10 cellular contexts compared by ENCODE assay signal in genomic region chr10:44977287-44978212, GRCh38. TPM values are rescaled to one million over a fixed set of nuclear protein-coding genes. Genes with fewer than 3 reads are reported as not detected.
A peak's percentile ranks its signal among the peaks of the same experiment; 100 is the strongest.
DNase-seq lines count a peak whose midpoint lies in the region; ATAC-seq and TF ChIP-seq lines count a peak whose summit lies in the region.
"Had no signal": no experiment of that assay in that cellular context is flagged by ENCODE, and none has a peak within 500 bp of the region (broad histone marks: within the 10 kb centered on the region; RNA-seq: fewer than 3 reads in every experiment).

No MANE protein-coding gene starts in this region.

- H4K91ac ChIP-seq in trophoblast cell (ENCODE audit: low read depth, low read length), result peak overlapping the region; percentile 77

- peak overlapping the region; percentile 68 for H4K12ac ChIP-seq in trophoblast cell (ENCODE audit: low read depth, low read length)

- H3K18ac ChIP-seq in trophoblast cell (ENCODE audit: low read length), result peak overlapping the region; percentile 86

- H2BK5ac ChIP-seq in trophoblast cell (ENCODE audit: low read depth, low read length, poor library complexity), result peak overlapping the region; percentile 63

- 6 to 19% (median 15%) methylated on average over 10 to 25 of the region's 25 CpGs for WGBS in heart left ventricle, 4 donors
- no CpG with 5 or more reads among the region's 25 CpGs for WGBS in trophoblast cell (ENCODE audit: extremely low coverage, insufficient coverage, insufficient read length)

- peak overlapping the region; percentile 79 for H3K4me3 ChIP-seq in AG10803 (ENCODE audit: low read length)
- H3K4me3 ChIP-seq in WI38 (ENCODE audit: low read depth, low read length), result peak overlapping the region; percentile 68
- H3K4me3 ChIP-seq in heart left ventricle, result peak overlapping the region; percentile 35 to 92 (median 68)
- H3K4me3 ChIP-seq in trophoblast cell (ENCODE audit: low read depth, low read length), result peak overlapping the region; percentile 25

- peak overlapping the region; percentile 52 for H4K8ac ChIP-seq in trophoblast cell (ENCODE audit: low read depth, low read length)

- H3K23ac ChIP-seq in trophoblast cell (ENCODE audit: low read length), result no peak overlapping the region

- intact Hi-C loops in heart left ventricle (cut with DNase I), result loop anchor here in 6 of 10 donors (1.0 to 10.0 kb wide), 6 partner anchors 18 to 1303 kb away; partner anchors contain the start of genes RASSF4 (in 1 of the 6) and ZNF22 (in 1 of the 6)
- intact Hi-C loops in activated T-helper 2 cell treated with anti-CD3 and anti-CD28 coated beads, Interferon-gamma antibody, Interleukin-2, Interleukin-4, amounts not matched to agents 10 μg/mL and 5 μg/mL and 100 μg/mL, durations not matched to agents 14 hours and 24 hours and 36 hours (cut with micrococcal nuclease), result no loop called here

- H3K79me2 ChIP-seq in trophoblast cell (ENCODE audit: control insufficient read depth, insufficient read depth, low read length, poor library complexity), result peaks cover 10% of the 10 kb centered on the region

- no peak for TF ChIP-seq POLR2A in heart left ventricle (IDR thresholded peaks at IDR 0.05)

- H3K4me2 ChIP-seq in trophoblast cell (ENCODE audit: low read length), result peak overlapping the region; percentile 71

- no peaks in the 10 kb centered on the region for H3K27me3 ChIP-seq in heart left ventricle
- H3K27me3 ChIP-seq in trophoblast cell (ENCODE audit: insufficient read depth, low read length), result no peaks in the 10 kb centered on the region

- H3K9me3 Mint-ChIP-seq in activated T-helper 2 cell treated with anti-CD3 and anti-CD28 coated beads, Interferon-gamma antibody, Interleukin-2, Interleukin-4, amounts not matched to agents 10 μg/mL and 5 μg/mL and 100 μg/mL, durations not matched to agents 14 hours and 24 hours and 36 hours, result no peaks in the 10 kb centered on the region

- H3K36me3 ChIP-seq in heart left ventricle (peaks cover 0 to 50% (median 21%) of the 10 kb centered on the region in 9 donors), trophoblast cell (ENCODE audit: control insufficient read depth in 1 of 2, insufficient read depth in 2 of 2, low read length in 2 of 2) (peaks cover 3 to 5% of the 10 kb centered on the region in 2 experiments)

- peak overlapping the region; percentile 8 for H2AFZ ChIP-seq in trophoblast cell (ENCODE audit: insufficient read depth, low read length, poor library complexity)

- peak in 3 of 4 donors; percentile 3 to 11 (median 6) for ATAC-seq in heart left ventricle
- ATAC-seq in stimulated activated naive CD8-positive, alpha-beta T cell treated with anti-CD3 and anti-CD28 coated beads, Interleukin-15, Interleukin-2, amounts not matched to agents 100 U/mL and 50 U/mL, for 24 hours, result no peak
- ATAC-seq in GM19467 (IDR thresholded peaks at IDR 0.05; ENCODE audit: unreplicated experiment), result no peak

- H3K9me3 ChIP-seq in heart left ventricle (no peaks in the 10 kb centered on the region), trophoblast cell (ENCODE audit: insufficient read depth, low read depth, low read length) (no peaks in the 10 kb centered on the region)

- H3K27ac Mint-ChIP-seq in activated T-helper 2 cell treated with anti-CD3 and anti-CD28 coated beads, Interferon-gamma antibody, Interleukin-2, Interleukin-4, amounts not matched to agents 10 μg/mL and 5 μg/mL and 100 μg/mL, durations not matched to agents 14 hours and 24 hours and 36 hours, result no peak overlapping the region

- no peak for DNase-seq in AG10803 (ENCODE audit: low read depth)
- DNase-seq in heart left ventricle, result peak in 2 of 5 donors; percentile 48 to 56
- DNase-seq in trophoblast cell, result no peak
- DNase-seq in activated T-helper 2 cell treated with anti-CD3 and anti-CD28 coated beads, Interferon-gamma antibody, Interleukin-2, Interleukin-4, amounts not matched to agents 10 μg/mL and 5 μg/mL and 100 μg/mL, durations not matched to agents 14 hours and 24 hours and 36 hours (ENCODE audit: low spot score), result no peak
- no peak for DNase-seq in stimulated activated naive CD8-positive, alpha-beta T cell treated with anti-CD3 and anti-CD28 coated beads, Interleukin-15, Interleukin-2, amounts not matched to agents 100 U/mL and 50 U/mL, for 24 hours
- no peak for DNase-seq in NCI-H128 (lab: John Stamatoyannopoulos, UW; ENCODE audit: unreplicated experiment)
- DNase-seq: activated T-cell treated with anti-CD3 and anti-CD28 coated beads for 4 hours, hippocampal formation had no signal

- peaks cover 13 to 100% (median 83%) of the 10 kb centered on the region in 12 donors for H3K4me1 ChIP-seq in heart left ventricle
- H3K4me1 ChIP-seq in trophoblast cell (ENCODE audit: control insufficient read depth in 1 of 2, insufficient read depth in 2 of 2, low read length in 2 of 2), result peaks cover 58 to 73% of the 10 kb centered on the region in 2 experiments

- no peak for TF ChIP-seq CTCF in AG10803 (conservative IDR thresholded peaks at IDR 0.05; ENCODE audit: low read length)
- TF ChIP-seq CTCF in WI38 (IDR thresholded peaks at IDR 0.05; ENCODE audit: low read depth, low read length), result no peak
- no peak for TF ChIP-seq CTCF in heart left ventricle (IDR thresholded peaks at IDR 0.05)

- H3K27me3 Mint-ChIP-seq in activated T-helper 2 cell treated with anti-CD3 and anti-CD28 coated beads, Interferon-gamma antibody, Interleukin-2, Interleukin-4, amounts not matched to agents 10 μg/mL and 5 μg/mL and 100 μg/mL, durations not matched to agents 14 hours and 24 hours and 36 hours (ENCODE audit: low read depth), result no peaks in the 10 kb centered on the region

- H3K36me3 Mint-ChIP-seq in activated T-helper 2 cell treated with anti-CD3 and anti-CD28 coated beads, Interferon-gamma antibody, Interleukin-2, Interleukin-4, amounts not matched to agents 10 μg/mL and 5 μg/mL and 100 μg/mL, durations not matched to agents 14 hours and 24 hours and 36 hours (ENCODE audit: low read depth), result no peaks in the 10 kb centered on the region

- peak overlapping the region; percentile 82 for H3K14ac ChIP-seq in trophoblast cell (ENCODE audit: low read length)

- peak overlapping the region; percentile 17 for H2AK5ac ChIP-seq in trophoblast cell (ENCODE audit: low read length)

- no peak overlapping the region for H3K9ac ChIP-seq in trophoblast cell (ENCODE audit: low read length)

- H3K79me1 ChIP-seq in trophoblast cell (ENCODE audit: low read length), result peaks cover 48% of the 10 kb centered on the region

- peak overlapping the region; percentile 43 for H2BK12ac ChIP-seq in trophoblast cell (ENCODE audit: low read length)

- peak overlapping the region; percentile 46 for H2BK120ac ChIP-seq in trophoblast cell (ENCODE audit: insufficient read depth, low read length, poor library complexity)

- H3K4me3 Mint-ChIP-seq in activated T-helper 2 cell treated with anti-CD3 and anti-CD28 coated beads, Interferon-gamma antibody, Interleukin-2, Interleukin-4, amounts not matched to agents 10 μg/mL and 5 μg/mL and 100 μg/mL, durations not matched to agents 14 hours and 24 hours and 36 hours (ENCODE audit: low read depth), result no peak overlapping the region

- peak overlapping the region; percentile 62 to 97 (median 87) for H3K27ac ChIP-seq in heart left ventricle
- peak overlapping the region; percentile 80 for H3K27ac ChIP-seq in trophoblast cell (ENCODE audit: low read depth, low read length)

- peak overlapping the region; percentile 37 for H3K4ac ChIP-seq in trophoblast cell (ENCODE audit: low read depth, low read length)

- H3K4me1 Mint-ChIP-seq in activated T-helper 2 cell treated with anti-CD3 and anti-CD28 coated beads, Interferon-gamma antibody, Interleukin-2, Interleukin-4, amounts not matched to agents 10 μg/mL and 5 μg/mL and 100 μg/mL, durations not matched to agents 14 hours and 24 hours and 36 hours (ENCODE audit: low read depth), result peaks cover 30% of the 10 kb centered on the region

RNA-seq across cellular contexts. Expression of gene DEPP1, which starts 1.1 kb away (rescaled TPM):
- 10 to 100 TPM; 11.0 to 76.5 (median 22.7) TPM for total RNA-seq in heart left ventricle
- 10 to 100 TPM; 19.1 to 37.9 TPM for polyA plus RNA-seq in heart left ventricle
- polyA plus RNA-seq in trophoblast cell (2013), result 120 and 128 TPM in 2 replicates
- 0.64 and 1.5 TPM in 2 replicates for total RNA-seq in activated T-helper 2 cell treated with anti-CD3 and anti-CD28 coated beads, Interferon-gamma antibody, Interleukin-2, Interleukin-4, amounts not matched to agents 10 μg/mL and 5 μg/mL and 100 μg/mL, durations not matched to agents 14 hours and 24 hours and 36 hours

RNA-seq across cellular contexts. Expression of gene RASSF4, which starts 17.9 kb away (rescaled TPM):
- 100 to 1,000 TPM in 4 of 9 donors, 10 to 100 TPM in 5; 64.4 to 125 (median 89.5) TPM for total RNA-seq in heart left ventricle
- 10 to 100 TPM; 48.3 to 66.2 TPM for polyA plus RNA-seq in heart left ventricle
- 9.7 and 11.1 TPM in 2 replicates for polyA plus RNA-seq in trophoblast cell (2013)
- 0.66 and 1.7 TPM in 2 replicates for total RNA-seq in activated T-helper 2 cell treated with anti-CD3 and anti-CD28 coated beads, Interferon-gamma antibody, Interleukin-2, Interleukin-4, amounts not matched to agents 10 μg/mL and 5 μg/mL and 100 μg/mL, durations not matched to agents 14 hours and 24 hours and 36 hours

RNA-seq across cellular contexts. Expression of gene ZNF22, which starts 23.2 kb away (rescaled TPM):
- total RNA-seq in heart left ventricle, result 10 to 100 TPM; 12.7 to 16.8 (median 14.6) TPM
- 10 to 100 TPM; 12.6 to 17.5 TPM for polyA plus RNA-seq in heart left ventricle
- 31.5 and 32.1 TPM in 2 replicates for polyA plus RNA-seq in trophoblast cell (2013)
- 24.6 and 25.6 TPM in 2 replicates for total RNA-seq in activated T-helper 2 cell treated with anti-CD3 and anti-CD28 coated beads, Interferon-gamma antibody, Interleukin-2, Interleukin-4, amounts not matched to agents 10 μg/mL and 5 μg/mL and 100 μg/mL, durations not matched to agents 14 hours and 24 hours and 36 hours

Comparison
In these comparisons a context has a peak if more than half of its experiments do, and no peak if none do; other contexts are left out.
1. H3K4me3 ChIP-seq: peak in every context shown above with its lines; median percentile 79 in AG10803; 68 in heart left ventricle; 68 in WI38; 25 in trophoblast cell.
2. ATAC-seq: peak in heart left ventricle (3 of 4); none in stimulated activated naive CD8-positive, alpha-beta T cell treated with anti-CD3 and anti-CD28 coated beads, Interleukin-15, Interleukin-2, amounts not matched to agents 100 U/mL and 50 U/mL, for 24 hours (single experiment) and GM19467 (single experiment).
3. RNA of gene RASSF4, which starts 17.9 kb away (total RNA-seq): 64.4 to 125 TPM in heart left ventricle; 0.66 to 1.7 TPM in activated T-helper 2 cell treated with anti-CD3 and anti-CD28 coated beads, Interferon-gamma antibody, Interleukin-2, Interleukin-4, amounts not matched to agents 10 μg/mL and 5 μg/mL and 100 μg/mL, durations not matched to agents 14 hours and 24 hours and 36 hours; every median in the first group is over 10 times any median in the second.